Comparison of ENCODE assay signal across 7 cellular contexts in the genomic region with DNA sequence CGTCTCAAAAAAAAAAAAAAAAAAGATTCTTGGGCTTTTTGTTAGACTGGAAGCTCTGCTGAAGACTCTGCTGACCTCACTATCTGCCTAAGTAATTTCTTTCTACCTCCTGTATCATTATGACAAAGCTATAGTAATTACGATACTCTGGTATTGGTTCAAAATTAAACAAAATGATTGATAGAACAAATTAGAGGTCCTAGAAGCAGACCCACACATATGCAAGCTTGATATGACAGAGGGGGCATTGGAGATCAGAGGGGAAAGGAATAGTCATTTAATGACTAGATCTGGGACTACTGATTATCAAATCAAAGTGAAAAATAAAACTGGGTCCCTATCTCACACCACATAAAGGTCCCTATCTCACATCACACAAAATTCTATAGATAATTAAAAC.
"Had no signal": no experiment of that assay in that cellular context is flagged by ENCODE, and none has a peak within 500 bp of the region (broad histone marks: within the 10 kb centered on the region; RNA-seq: fewer than 3 reads in every experiment).

No MANE protein-coding gene starts in this region.

- FAIRE-seq: G401.6, GM12891, GM12892, GM18507, GM19239 had no signal

- DNase-seq: GDM1, GF-D8 had no signal
